ENCODE assay signal across 9 cellular contexts in genomic region chr17:37430051-37430591, GRCh38. TPM values are rescaled to one million over a fixed set of nuclear protein-coding genes. Genes with fewer than 3 reads are reported as not detected.
DNase-seq lines count a peak whose midpoint lies in the region; ATAC-seq and TF ChIP-seq lines count a peak whose summit lies in the region.
"Had no signal": no experiment of that assay in that cellular context is flagged by ENCODE, and none has a peak within 500 bp of the region (broad histone marks: within the 10 kb centered on the region; RNA-seq: fewer than 3 reads in every experiment).

No MANE protein-coding gene starts in this region.

- no peaks in the 10 kb centered on the region for H3K27me3 ChIP-seq in suprapubic skin

- peak overlapping the region; percentile 61 for H3K4me3 Mint-ChIP-seq in activated CD8-positive, alpha-beta memory T cell treated with anti-CD3 and anti-CD28 coated beads, Interleukin-2, amount 10 ng/mL, durations not matched to agents 7 days and 5 days
- H3K4me3 Mint-ChIP-seq in T-helper 1 cell treated with Interleukin-12 subunit alpha and Interleukin-12 subunit beta and Interleukin-4 antibody, amounts not matched to agents 30 μg/mL and 1 μg/mL, for 36 hours: peak overlapping the region; percentile 69

- H3K27ac ChIP-seq in suprapubic skin: peak overlapping the region; percentile 64

- no peak for TF ChIP-seq EP300 in suprapubic skin (IDR thresholded peaks at IDR 0.05)

- peaks cover 45% of the 10 kb centered on the region for H3K4me1 Mint-ChIP-seq in activated CD8-positive, alpha-beta memory T cell treated with anti-CD3 and anti-CD28 coated beads, Interleukin-2, amount 10 ng/mL, durations not matched to agents 7 days and 5 days
- peaks cover 31% of the 10 kb centered on the region for H3K4me1 Mint-ChIP-seq in T-helper 1 cell treated with Interleukin-12 subunit alpha and Interleukin-12 subunit beta and Interleukin-4 antibody, amounts not matched to agents 30 μg/mL and 1 μg/mL, for 36 hours (ENCODE audit: low read depth)

- peak; percentile 91 for ATAC-seq in activated CD8-positive, alpha-beta memory T cell treated with anti-CD3 and anti-CD28 coated beads, Interleukin-2, amount 10 ng/mL, durations not matched to agents 7 days and 5 days

- no peaks in the 10 kb centered on the region for H3K9me3 Mint-ChIP-seq in activated CD8-positive, alpha-beta memory T cell treated with anti-CD3 and anti-CD28 coated beads, Interleukin-2, amount 10 ng/mL, durations not matched to agents 7 days and 5 days (ENCODE audit: low read depth)
- no peaks in the 10 kb centered on the region for H3K9me3 Mint-ChIP-seq in T-helper 1 cell treated with Interleukin-12 subunit alpha and Interleukin-12 subunit beta and Interleukin-4 antibody, amounts not matched to agents 30 μg/mL and 1 μg/mL, for 36 hours

- H3K36me3 Mint-ChIP-seq in activated CD8-positive, alpha-beta memory T cell treated with anti-CD3 and anti-CD28 coated beads, Interleukin-2, amount 10 ng/mL, durations not matched to agents 7 days and 5 days: peaks cover 54% of the 10 kb centered on the region
- H3K36me3 Mint-ChIP-seq in T-helper 1 cell treated with Interleukin-12 subunit alpha and Interleukin-12 subunit beta and Interleukin-4 antibody, amounts not matched to agents 30 μg/mL and 1 μg/mL, for 36 hours (ENCODE audit: low read depth): peaks cover 33% of the 10 kb centered on the region

- 26% methylated on average over 1 of the region's 1 CpG for WGBS in suprapubic skin

- H3K4me3 ChIP-seq in suprapubic skin: no peak overlapping the region

- H3K4me1 ChIP-seq in suprapubic skin: peaks cover 11% of the 10 kb centered on the region

- no peaks in the 10 kb centered on the region for H3K27me3 Mint-ChIP-seq in activated CD8-positive, alpha-beta memory T cell treated with anti-CD3 and anti-CD28 coated beads, Interleukin-2, amount 10 ng/mL, durations not matched to agents 7 days and 5 days
- H3K27me3 Mint-ChIP-seq in T-helper 1 cell treated with Interleukin-12 subunit alpha and Interleukin-12 subunit beta and Interleukin-4 antibody, amounts not matched to agents 30 μg/mL and 1 μg/mL, for 36 hours (ENCODE audit: low read depth): no peaks in the 10 kb centered on the region

- DNase-seq in activated CD8-positive, alpha-beta memory T cell treated with anti-CD3 and anti-CD28 coated beads, Interleukin-2, amount 10 ng/mL, durations not matched to agents 7 days and 5 days: no peak
- DNase-seq in activated CD8-positive, alpha-beta memory T cell treated with anti-CD3 and anti-CD28 coated beads, Interleukin-2, amount 50 U/mL, for 48 hours: no peak
- DNase-seq in fibroblast of gingiva (ENCODE audit: low read depth): peak; percentile 21
- no peak for DNase-seq in suprapubic skin (ENCODE audit: low spot score in 2 of 2)
- DNase-seq in stimulated activated CD4-positive, alpha-beta T cell treated with anti-CD3 and anti-CD28 coated beads, Interleukin-2, amount 100 ng/mL, for 48 hours: no peak
- no peak for DNase-seq in NCI-H1092 treated with DMSO at 0.1 percent for 48 hours (lab: John Stamatoyannopoulos, UW)
- DNase-seq in stimulated activated CD4-positive, alpha-beta T cell treated with anti-CD3 and anti-CD28 coated beads, Interleukin-15, amount 100 ng/mL, for 24 hours: no peak
- DNase-seq: NCI-H82 had no signal

- TF ChIP-seq POLR2A in suprapubic skin (IDR thresholded peaks at IDR 0.05): no peak

- CTCF ChIA-PET in activated CD8-positive, alpha-beta memory T cell treated with anti-CD3 and anti-CD28 coated beads, Interleukin-2, amount 10 ng/mL, durations not matched to agents 7 days and 5 days (lab: Charles Lee): interaction anchor here (1.0 to 2.7 kb wide), 7 partner anchors 8 to 56 kb away, joined by 3 to 8 read pairs (median 4); partner anchors contain the start of genes ACACA and TADA2A

- peaks cover 33% of the 10 kb centered on the region for H3K36me3 ChIP-seq in suprapubic skin

- H3K9me3 ChIP-seq in suprapubic skin: no peaks in the 10 kb centered on the region

- H3K27ac Mint-ChIP-seq in activated CD8-positive, alpha-beta memory T cell treated with anti-CD3 and anti-CD28 coated beads, Interleukin-2, amount 10 ng/mL, durations not matched to agents 7 days and 5 days: peak overlapping the region; percentile 99
- peak overlapping the region; percentile 97 for H3K27ac Mint-ChIP-seq in T-helper 1 cell treated with Interleukin-12 subunit alpha and Interleukin-12 subunit beta and Interleukin-4 antibody, amounts not matched to agents 30 μg/mL and 1 μg/mL, for 36 hours

- TF ChIP-seq CTCF in suprapubic skin (IDR thresholded peaks at IDR 0.05): no peak

RNA-seq across cellular contexts. Expression of gene TADA2A, which starts 23.4 kb away (rescaled TPM):
- total RNA-seq in activated CD8-positive, alpha-beta memory T cell treated with anti-CD3 and anti-CD28 coated beads, Interleukin-2, amount 10 ng/mL, durations not matched to agents 7 days and 5 days: 10 to 100 TPM; 42.2 to 50.4 TPM
- total RNA-seq in suprapubic skin: 10 to 100 TPM; 10.5 to 39.3 (median 16.1) TPM

RNA-seq across cellular contexts. Expression of gene ACACA, which starts 23.5 kb away (rescaled TPM):
- 10 to 100 TPM; 55.4 to 69.7 TPM for total RNA-seq in activated CD8-positive, alpha-beta memory T cell treated with anti-CD3 and anti-CD28 coated beads, Interleukin-2, amount 10 ng/mL, durations not matched to agents 7 days and 5 days
- 10 to 100 TPM; 47.9 to 56.2 (median 51.4) TPM for total RNA-seq in suprapubic skin

RNA-seq across cellular contexts. Expression of gene C17orf78, which starts 54.3 kb away (rescaled TPM):
- total RNA-seq in activated CD8-positive, alpha-beta memory T cell treated with anti-CD3 and anti-CD28 coated beads, Interleukin-2, amount 10 ng/mL, durations not matched to agents 7 days and 5 days: not detected
- total RNA-seq in suprapubic skin: not detected

RNA-seq across cellular contexts. Expression of gene DUSP14, which starts 59.6 kb away (rescaled TPM):
- 10 to 100 TPM; 11.4 to 16.9 TPM for total RNA-seq in activated CD8-positive, alpha-beta memory T cell treated with anti-CD3 and anti-CD28 coated beads, Interleukin-2, amount 10 ng/mL, durations not matched to agents 7 days and 5 days
- 100 to 1,000 TPM in 1 of 4 donors, 10 to 100 TPM in 3; 31.4 to 107 (median 68.5) TPM for total RNA-seq in suprapubic skin
